In the genomic region with DNA sequence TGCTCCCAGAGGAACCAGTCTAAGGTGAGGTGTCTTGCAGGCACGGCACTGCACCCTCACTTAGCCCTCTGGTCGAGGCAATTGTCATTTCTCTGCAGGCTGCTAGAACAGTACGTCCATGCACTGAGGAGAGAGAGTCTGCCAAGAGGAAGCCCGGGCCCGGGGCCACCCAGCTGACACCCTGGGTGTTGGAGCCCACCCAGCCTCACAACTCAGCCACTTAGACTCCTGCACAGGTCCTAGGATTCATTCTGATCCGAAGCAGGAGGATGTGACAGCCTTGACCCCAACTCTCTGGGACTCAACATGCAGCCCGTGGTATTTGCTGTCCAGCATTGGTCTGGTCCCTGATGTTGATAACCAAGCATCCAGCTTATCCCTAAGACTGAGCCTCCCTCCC, we compare ENCODE assay signal across 12 cellular contexts.
DNase-seq lines count a peak whose midpoint lies in the region; ATAC-seq and TF ChIP-seq lines count a peak whose summit lies in the region.
"Had no signal": no experiment of that assay in that cellular context is flagged by ENCODE, and none has a peak within 500 bp of the region (broad histone marks: within the 10 kb centered on the region; RNA-seq: fewer than 3 reads in every experiment).

No MANE protein-coding gene starts in this region.

- no peak overlapping the region for H3K4me3 Mint-ChIP-seq in T-helper 2 cell treated with Interferon-gamma antibody and Interleukin-4, amounts not matched to agents 5 μg/mL and 100 μg/mL, for 36 hours

- TF ChIP-seq POLR2A in IMR-90 (IDR thresholded peaks at IDR 0.05; ENCODE audit: low read depth, low read length), result no peak

- no peak overlapping the region for H3K4me3 ChIP-seq in IMR-90 (ENCODE audit: insufficient read depth, low read depth, low read length)
- H3K4me3 ChIP-seq in neuronal stem cell (ENCODE audit: low read length in 2 of 2), result no peak overlapping the region
- no peak overlapping the region for H3K4me3 ChIP-seq in A673 (ENCODE audit: low read depth, low read length, poor library complexity, severe bottlenecking)
- H3K4me3 ChIP-seq: HAP-1 had no signal

- H3K4me1 ChIP-seq in IMR-90 (ENCODE audit: control insufficient read depth, insufficient read depth, low read length), result peaks cover 2% of the 10 kb centered on the region; the same call in 1 of the 2 replicates
- peaks cover 23 to 32% of the 10 kb centered on the region in 2 donors for H3K4me1 ChIP-seq in neuronal stem cell (ENCODE audit: control insufficient read depth in 2 of 2, insufficient read depth in 1 of 2, low read depth in 1 of 2, low read length in 2 of 2)
- no peaks in the 10 kb centered on the region for H3K4me1 ChIP-seq in A673 (ENCODE audit: insufficient read depth, low read length, poor library complexity, severe bottlenecking)

- no peaks in the 10 kb centered on the region for H3K27me3 Mint-ChIP-seq in T-helper 2 cell treated with Interferon-gamma antibody and Interleukin-4, amounts not matched to agents 5 μg/mL and 100 μg/mL, for 36 hours (ENCODE audit: low read depth)

- TF ChIP-seq CTCF in IMR-90 (conservative IDR thresholded peaks at IDR 0.05; ENCODE audit: low read depth, low read length) (no peak), A673 (conservative IDR thresholded peaks at IDR 0.05; ENCODE audit: low read depth, low read length) (no peak)

- H3K4me2 ChIP-seq in IMR-90 (ENCODE audit: low read depth, low read length) (no peak overlapping the region), neuronal stem cell (ENCODE audit: insufficient read depth, low read length, poor library complexity, severe bottlenecking) (no peak overlapping the region)

- WGBS in IMR-90 (ENCODE audit: extremely low coverage in 2 of 2, insufficient read length in 1 of 2), 2 experiments, result 88% methylated on average over 1 of the region's 7 CpGs; no CpG with 5 or more reads in 1 of the 2 experiments
- WGBS in neuronal stem cell (ENCODE audit: extremely low coverage in 2 of 2, insufficient read length in 2 of 2, insufficient replicate concordance in 1 of 2), 2 donors, result no CpG with 5 or more reads among the region's 7 CpGs

- no peaks in the 10 kb centered on the region for H3K9me3 Mint-ChIP-seq in T-helper 2 cell treated with Interferon-gamma antibody and Interleukin-4, amounts not matched to agents 5 μg/mL and 100 μg/mL, for 36 hours

- no peak overlapping the region for H3K56ac ChIP-seq in IMR-90 (ENCODE audit: extremely low read depth, insufficient read depth, low read length)

- H4K8ac ChIP-seq in IMR-90 (ENCODE audit: low read depth in 2 of 2, low read length in 2 of 2), result no peak overlapping the region
- no peak overlapping the region for H4K8ac ChIP-seq in neuronal stem cell (ENCODE audit: low read depth, low read length)

- H2BK120ac ChIP-seq in IMR-90 (ENCODE audit: low read depth, low read length) (no peak overlapping the region), neuronal stem cell (ENCODE audit: low read depth, low read length) (peak overlapping the region; percentile 0)

- H3K27ac ChIP-seq in IMR-90 (ENCODE audit: insufficient read depth, low read length) (no peak overlapping the region), neuronal stem cell (replicated peaks; ENCODE audit: low read length) (peak overlapping the region; percentile 78), A673 (ENCODE audit: low read depth, low read length, poor library complexity, severe bottlenecking) (no peak overlapping the region)
- H3K27ac ChIP-seq: C4-2B had no signal

- peaks cover 18% of the 10 kb centered on the region for H3K4me1 Mint-ChIP-seq in T-helper 2 cell treated with Interferon-gamma antibody and Interleukin-4, amounts not matched to agents 5 μg/mL and 100 μg/mL, for 36 hours (ENCODE audit: low read depth)

- H2BK20ac ChIP-seq in IMR-90 (ENCODE audit: low read depth, low read length), result no peak overlapping the region

- H3K23ac ChIP-seq in IMR-90 (ENCODE audit: low read depth, low read length) (no peak overlapping the region), neuronal stem cell (ENCODE audit: low read depth, low read length, poor library complexity) (no peak overlapping the region)

- no TSS peak for BruUV-seq in IMR-90 (replicated peaks; lab: Mats Ljungman, UMichigan)
- no TSS peak for BruUV-seq in A673 (replicated peaks; lab: Mats Ljungman, UMichigan)

- POLR2A ChIA-PET in IMR-90 (lab: Charles Lee; ENCODE audit: unreplicated experiment), result no interaction called here
- POLR2A ChIA-PET in A673 (lab: Charles Lee; ENCODE audit: low non-redundant PET), result no interaction called here

- dilution Hi-C loops in IMR-90 (cut with HindIII; ENCODE audit: low sequenced_read_pairs, unreplicated experiment), result no loop called here

- no peak overlapping the region for H4K5ac ChIP-seq in IMR-90 (ENCODE audit: low read depth, low read length)

- H2AK9ac ChIP-seq in IMR-90 (replicated peaks; ENCODE audit: low read depth, low read length, poor library complexity), result peak overlapping the region; percentile 20

- no peak overlapping the region for H3K18ac ChIP-seq in IMR-90 (ENCODE audit: low read depth, low read length)
- peak overlapping the region; percentile 12 for H3K18ac ChIP-seq in neuronal stem cell (ENCODE audit: low read length)

- peak overlapping the region; percentile 29 for H3K27ac Mint-ChIP-seq in T-helper 2 cell treated with Interferon-gamma antibody and Interleukin-4, amounts not matched to agents 5 μg/mL and 100 μg/mL, for 36 hours

- H3K27me3 ChIP-seq in IMR-90 (ENCODE audit: control insufficient read depth, insufficient read depth, low read length) (no peaks in the 10 kb centered on the region), neuronal stem cell (ENCODE audit: control insufficient read depth in 3 of 3, insufficient read depth in 3 of 3, low read depth in 1 of 3, low read length in 3 of 3) (no peaks in the 10 kb centered on the region), A673 (replicated peaks; ENCODE audit: insufficient read depth, low read depth, low read length, poor library complexity) (no peaks in the 10 kb centered on the region)

- H3K9ac ChIP-seq in IMR-90 (ENCODE audit: low read depth, low read length), result no peak overlapping the region
- H3K9ac ChIP-seq in neuronal stem cell (ENCODE audit: low read depth, low read length, poor library complexity), result no peak overlapping the region

- H2BK12ac ChIP-seq in neuronal stem cell (ENCODE audit: low read length), result no peak overlapping the region

- peaks cover 3% of the 10 kb centered on the region; the same call in 1 of the 2 replicates for H3K9me1 ChIP-seq in IMR-90 (ENCODE audit: insufficient read depth, low read length)

- H2AK5ac ChIP-seq in IMR-90 (ENCODE audit: low read depth, low read length), result no peak overlapping the region
- peak overlapping the region; percentile 4 for H2AK5ac ChIP-seq in neuronal stem cell (ENCODE audit: low read depth, low read length)

- DNase-seq in T-helper 2 cell treated with Interferon-gamma antibody and Interleukin-4, amounts not matched to agents 5 μg/mL and 100 μg/mL, for 36 hours (ENCODE audit: low spot score), result no peak
- DNase-seq in T-helper 2 cell (no peak), IMR-90 (no peak), ecto neural progenitor cell (ENCODE audit: low spot score) (peak; percentile 41), neuronal stem cell (ENCODE audit: low spot score) (no peak), A673 (ENCODE audit: low spot score) (no peak), posterior vena cava (ENCODE audit: low spot score) (no peak), DMS114 treated with DMSO at 0.1 percent for 48 hours (lab: John Stamatoyannopoulos, UW; ENCODE audit: unreplicated experiment) (no peak)
- DNase-seq: DMS153, EL had no signal

- intact Hi-C loops in IMR-90 (cut with micrococcal nuclease) (no loop called here), A673 (cut with micrococcal nuclease; ENCODE audit: unreplicated experiment) (no loop called here), posterior vena cava (cut with DNase I) (no loop called here)

- ATAC-seq in IMR-90 (ENCODE audit: low read depth), result no peak

- H3K79me1 ChIP-seq in IMR-90 (ENCODE audit: low read depth in 1 of 2, low read length in 2 of 2) (no peaks in the 10 kb centered on the region), neuronal stem cell (ENCODE audit: low read depth, low read length) (no peaks in the 10 kb centered on the region)

- H2AFZ ChIP-seq in IMR-90 (replicated peaks; ENCODE audit: low read length, poor library complexity) (no peak overlapping the region), neuronal stem cell (ENCODE audit: low read length) (no peak overlapping the region)

- H4K91ac ChIP-seq in IMR-90 (ENCODE audit: insufficient read depth, low read depth, low read length) (no peak overlapping the region), neuronal stem cell (ENCODE audit: low read depth, low read length, poor library complexity) (peak overlapping the region; percentile 5)

- no peaks in the 10 kb centered on the region for H3K36me3 ChIP-seq in IMR-90 (ENCODE audit: control insufficient read depth, insufficient read depth, low read length)
- H3K36me3 ChIP-seq in neuronal stem cell (replicated peaks in 1 of 2; ENCODE audit: control insufficient read depth in 2 of 2, insufficient read depth in 2 of 2, low read length in 2 of 2), result no peaks in the 10 kb centered on the region
- no peaks in the 10 kb centered on the region for H3K36me3 ChIP-seq in A673 (ENCODE audit: insufficient read depth, low read length, poor library complexity, severe bottlenecking)
- H3K36me3 ChIP-seq: HAP-1 had no signal

- CTCF ChIA-PET in IMR-90 (lab: Yijun Ruan, JAX) (interaction anchor here (0.8 kb wide), 1 partner anchor 14 kb away, joined by 3 read pairs; no protein-coding TSS in a partner anchor), A673 (lab: Charles Lee) (no interaction called here)

- no peak for TF ChIP-seq RAD21 in IMR-90 (IDR thresholded peaks at IDR 0.05; ENCODE audit: low read length)

- in situ Hi-C loops in IMR-90 (cut with MboI; ENCODE audit: low sequenced_read_pairs), result no loop called here

- H3K14ac ChIP-seq in IMR-90 (replicated peaks; ENCODE audit: low read depth, low read length), result no peak overlapping the region
- no peak overlapping the region for H3K14ac ChIP-seq in neuronal stem cell (ENCODE audit: low read length)

- no peaks in the 10 kb centered on the region for H4K20me1 ChIP-seq in IMR-90 (ENCODE audit: insufficient read depth, low read length)

- H3K9me3 ChIP-seq in IMR-90 (ENCODE audit: control insufficient read depth, insufficient read depth, low read length) (no peaks in the 10 kb centered on the region), neuronal stem cell (replicated peaks in 1 of 2; ENCODE audit: control insufficient read depth in 2 of 2, insufficient read depth in 1 of 2, low read depth in 1 of 2, low read length in 2 of 2) (peaks cover 0 to 3% of the 10 kb centered on the region in 2 donors), A673 (ENCODE audit: low read depth, low read length, poor library complexity, severe bottlenecking) (no peaks in the 10 kb centered on the region)
- H3K9me3 ChIP-seq: HAP-1 had no signal

- H2BK15ac ChIP-seq in IMR-90 (ENCODE audit: low read depth, low read length), result no peak overlapping the region
- H2BK15ac ChIP-seq in neuronal stem cell (ENCODE audit: low read length), result no peak overlapping the region

- no peaks in the 10 kb centered on the region for H3K36me3 Mint-ChIP-seq in T-helper 2 cell treated with Interferon-gamma antibody and Interleukin-4, amounts not matched to agents 5 μg/mL and 100 μg/mL, for 36 hours (ENCODE audit: low read depth)

- H3K4ac ChIP-seq in IMR-90 (ENCODE audit: low read depth, low read length), result no peak overlapping the region
- H3K4ac ChIP-seq in neuronal stem cell (ENCODE audit: low read length), result no peak overlapping the region

- H2BK5ac ChIP-seq in IMR-90 (ENCODE audit: low read depth, low read length, poor library complexity, severe bottlenecking) (no peak overlapping the region), neuronal stem cell (ENCODE audit: low read length) (no peak overlapping the region)
